In the genomic region with DNA sequence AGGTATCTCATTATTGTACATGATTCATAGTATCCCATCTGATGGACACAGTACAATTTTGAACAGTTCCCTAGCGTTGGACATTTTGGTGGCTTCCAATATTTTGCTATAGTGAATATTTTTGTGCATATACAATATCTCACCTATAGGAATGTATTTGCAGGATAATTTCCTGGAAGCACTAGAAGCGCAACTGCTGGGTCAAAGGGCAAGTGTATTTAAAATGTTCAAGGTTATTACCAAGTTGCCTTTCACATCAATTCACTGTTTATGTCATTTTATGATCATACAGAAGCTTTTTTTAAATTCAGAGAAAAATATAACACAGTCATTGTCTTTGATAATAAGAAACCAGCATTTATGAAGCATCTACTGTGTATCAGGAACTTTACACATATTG, we compare ENCODE assay signal across 1 cellular context.
TF ChIP-seq lines count a peak whose summit lies in the region.

No MANE protein-coding gene starts in this region.

TF ChIP-seq in K562, 482 proteins besides CTCF, POLR2A, EP300 and RAD21:
- TF ChIP-seq, protein P1, sequence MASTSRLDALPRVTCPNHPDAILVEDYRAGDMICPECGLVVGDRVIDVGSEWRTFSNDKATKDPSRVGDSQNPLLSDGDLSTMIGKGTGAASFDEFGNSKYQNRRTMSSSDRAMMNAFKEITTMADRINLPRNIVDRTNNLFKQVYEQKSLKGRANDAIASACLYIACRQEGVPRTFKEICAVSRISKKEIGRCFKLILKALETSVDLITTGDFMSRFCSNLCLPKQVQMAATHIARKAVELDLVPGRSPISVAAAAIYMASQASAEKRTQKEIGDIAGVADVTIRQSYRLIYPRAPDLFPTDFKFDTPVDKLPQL (IDR thresholded peaks at IDR 0.05; ENCODE audit: extremely low read depth, insufficient read length) = no peak
- TF ChIP-seq SMAD4 (CRISPR knock-in tag; conservative IDR thresholded peaks at IDR 0.05) (no peak), TCF7 (IDR thresholded peaks at IDR 0.05; ENCODE audit: borderline replicate concordance) (no peak)
- TF ChIP-seq, protein P2, sequence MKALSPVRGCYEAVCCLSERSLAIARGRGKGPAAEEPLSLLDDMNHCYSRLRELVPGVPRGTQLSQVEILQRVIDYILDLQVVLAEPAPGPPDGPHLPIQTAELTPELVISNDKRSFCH (CRISPR knock-in tag; IDR thresholded peaks at IDR 0.05) = no peak
- TF ChIP-seq, protein P2 (tag; IDR thresholded peaks at IDR 0.05) = no peak
